Comparison of ENCODE assay signal across 20 cellular contexts in the genomic region with DNA sequence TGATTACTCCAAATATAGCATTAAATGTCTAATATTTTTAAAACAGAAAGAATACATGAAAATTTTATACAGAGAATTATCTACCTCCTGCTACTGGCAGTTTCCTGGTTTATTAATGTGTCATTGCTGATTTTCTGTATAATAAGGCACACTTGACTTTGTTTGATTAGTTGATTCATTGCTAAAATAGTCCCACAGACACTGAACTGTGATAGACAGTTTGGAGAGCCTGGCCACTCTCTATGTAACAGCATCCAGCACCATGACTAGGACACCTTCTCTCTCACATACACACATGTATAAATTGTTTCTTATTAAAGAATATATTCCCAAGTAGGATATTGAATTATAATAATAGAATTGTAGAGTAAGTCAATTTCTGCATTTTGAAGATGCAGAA.
DNase-seq lines count a peak whose midpoint lies in the region; ATAC-seq, FAIRE-seq and TF ChIP-seq lines count a peak whose summit lies in the region.
"Had no signal": no experiment of that assay in that cellular context is flagged by ENCODE, and none has a peak within 500 bp of the region (broad histone marks: within the 10 kb centered on the region; RNA-seq: fewer than 3 reads in every experiment).

No MANE protein-coding gene starts in this region.

- no peak overlapping the region for H3K27ac ChIP-seq in mammary epithelial cell (ENCODE audit: insufficient read depth, low read depth, low read length)
- no peak overlapping the region for H3K27ac ChIP-seq in breast epithelium
- H3K27ac ChIP-seq in PC-9 = 0 out of 2 replicates have a peak overlapping the region, but pooled peaks have one; percentile 2
- no peak overlapping the region for H3K27ac ChIP-seq in keratinocyte (ENCODE audit: control insufficient read depth, insufficient read depth, low read length)
- H3K27ac ChIP-seq: GM23248, HL-60 had no signal

- H3K9ac ChIP-seq in mammary epithelial cell (ENCODE audit: insufficient read depth, low read length) (no peak overlapping the region), keratinocyte (ENCODE audit: control insufficient read depth, extremely low read depth, insufficient read depth, low read length) (no peak overlapping the region)
- H3K9ac ChIP-seq: GM23248 had no signal

- intact Hi-C loops in mammary epithelial cell (cut with micrococcal nuclease) (no loop called here), breast epithelium (cut with DNase I; ENCODE audit: low total_unique reads) (no loop called here), PC-9 (cut with micrococcal nuclease; ENCODE audit: unreplicated experiment) (no loop called here)

- no peak for ATAC-seq in HG03342 (IDR thresholded peaks at IDR 0.05; ENCODE audit: unreplicated experiment)
- ATAC-seq: GM12878 had no signal

- H3K79me2 ChIP-seq in mammary epithelial cell (ENCODE audit: insufficient read depth, low read length) (no peaks in the 10 kb centered on the region), PC-9 (ENCODE audit: low read depth) (no peaks in the 10 kb centered on the region), keratinocyte (ENCODE audit: control insufficient read depth, insufficient read depth, low read length) (no peaks in the 10 kb centered on the region)

- H3K4me1 ChIP-seq in mammary epithelial cell (ENCODE audit: insufficient read depth, low read length) (no peaks in the 10 kb centered on the region), breast epithelium (no peaks in the 10 kb centered on the region), PC-9 (replicated peaks; ENCODE audit: insufficient read depth) (0 out of 2 replicates have a peak, but pooled peaks cover 7% of the 10 kb centered on the region), keratinocyte (ENCODE audit: control insufficient read depth, extremely low read depth, insufficient read depth, low read length) (peaks cover 2% of the 10 kb centered on the region)
- H3K4me1 ChIP-seq: BE2C, HAP-1 had no signal

- CTCF ChIA-PET in mammary epithelial cell (lab: Charles Lee; ENCODE audit: low non-redundant PET) = no interaction called here
- CTCF ChIA-PET in PC-9 (lab: Charles Lee) = no interaction called here
- CTCF ChIA-PET in activated CD4-positive, alpha-beta T cell treated with anti-CD3 and anti-CD28 coated beads, Interleukin-2, amount 10 ng/mL, durations not matched to agents 7 days and 5 days (lab: Charles Lee) = interaction anchor here (0.7 kb wide), 1 partner anchor 1189 kb away, joined by 3 read pairs; no protein-coding TSS in a partner anchor

- in situ Hi-C loops in mammary epithelial cell (cut with MboI; ENCODE audit: low sequenced_read_pairs in 2 of 2) = no loop called here

- H3K4me2 ChIP-seq in mammary epithelial cell (ENCODE audit: insufficient read depth, low read depth, low read length) = no peak overlapping the region
- no peak overlapping the region for H3K4me2 ChIP-seq in PC-9
- H3K4me2 ChIP-seq in keratinocyte (ENCODE audit: control insufficient read depth, extremely low read depth, insufficient read depth, low read depth, low read length) = no peak overlapping the region

- TF ChIP-seq CTCF in mammary epithelial cell (conservative IDR thresholded peaks at IDR 0.05 in 1 of 2, IDR thresholded peaks at IDR 0.05 in 1 of 2; ENCODE audit: extremely low read depth in 1 of 2, insufficient read depth in 1 of 2, low read depth in 1 of 2, low read length in 2 of 2) (no peak), breast epithelium (IDR thresholded peaks at IDR 0.05) (no peak), PC-9 (conservative IDR thresholded peaks at IDR 0.05) (no peak), keratinocyte (optimal IDR thresholded peaks at IDR 0.05 in 1 of 3, IDR thresholded peaks at IDR 0.05 in 1 of 3, conservative IDR thresholded peaks at IDR 0.05 in 1 of 3; ENCODE audit: extremely low read depth in 1 of 3, insufficient read depth in 2 of 3, low read length in 3 of 3) (no peak)

- POLR2A ChIA-PET in PC-9 (lab: Charles Lee; ENCODE audit: unreplicated experiment) = no interaction called here
- POLR2A ChIA-PET in activated CD4-positive, alpha-beta T cell treated with anti-CD3 and anti-CD28 coated beads, Interleukin-2, amount 10 ng/mL, durations not matched to agents 7 days and 5 days (lab: Charles Lee) = no interaction called here

- H3K27me3 ChIP-seq in mammary epithelial cell (ENCODE audit: insufficient read depth, low read length) (no peaks in the 10 kb centered on the region), breast epithelium (no peaks in the 10 kb centered on the region), PC-9 (ENCODE audit: insufficient read depth, low read depth) (no peaks in the 10 kb centered on the region), keratinocyte (ENCODE audit: control insufficient read depth, extremely low read depth, insufficient read depth, low read length) (no peaks in the 10 kb centered on the region)
- H3K27me3 ChIP-seq: BE2C had no signal

- no peak overlapping the region for H3K4me3 Mint-ChIP-seq in activated CD4-positive, alpha-beta T cell treated with anti-CD3 and anti-CD28 coated beads, Interleukin-2, amount 10 ng/mL, durations not matched to agents 7 days and 5 days
- H3K4me3 Mint-ChIP-seq: CD4-positive, CD25-positive, alpha-beta regulatory T cell; CD8-positive, alpha-beta memory T cell had no signal

- H3K27me3 Mint-ChIP-seq in activated CD4-positive, alpha-beta T cell treated with anti-CD3 and anti-CD28 coated beads, Interleukin-2, amount 10 ng/mL, durations not matched to agents 7 days and 5 days = peaks cover 2% of the 10 kb centered on the region
- H3K27me3 Mint-ChIP-seq: CD4-positive, CD25-positive, alpha-beta regulatory T cell had no signal

- no peak for TF ChIP-seq POLR2A in breast epithelium (IDR thresholded peaks at IDR 0.05)

- BruUV-seq in mammary epithelial cell (replicated peaks; lab: Mats Ljungman, UMichigan) = no TSS peak
- BruUV-seq in PC-9 (replicated peaks; lab: Mats Ljungman, UMichigan) = no TSS peak

- no peaks in the 10 kb centered on the region for H3K4me1 Mint-ChIP-seq in activated CD4-positive, alpha-beta T cell treated with anti-CD3 and anti-CD28 coated beads, Interleukin-2, amount 10 ng/mL, durations not matched to agents 7 days and 5 days
- H3K4me1 Mint-ChIP-seq: CD4-positive, CD25-positive, alpha-beta regulatory T cell had no signal

- H3K4me3 ChIP-seq in mammary epithelial cell (replicated peaks in 1 of 3; ENCODE audit: insufficient read depth in 1 of 3, low read depth in 2 of 3, low read length in 3 of 3) (no peak overlapping the region), breast epithelium (no peak overlapping the region), PC-9 (no peak overlapping the region), keratinocyte (ENCODE audit: control insufficient read depth in 2 of 3, extremely low read depth in 1 of 3, insufficient read depth in 2 of 3, low read depth in 1 of 3, low read length in 3 of 3) (no peak overlapping the region)
- H3K4me3 ChIP-seq: GM12878, GM23248, HAP-1 had no signal

- FAIRE-seq in keratinocyte (lab: Jason Lieb, UNC) = no peak
- FAIRE-seq: GM12878 had no signal

- no peaks in the 10 kb centered on the region for H3K9me3 Mint-ChIP-seq in activated CD4-positive, alpha-beta T cell treated with anti-CD3 and anti-CD28 coated beads, Interleukin-2, amount 10 ng/mL, durations not matched to agents 7 days and 5 days
- H3K9me3 Mint-ChIP-seq: CD8-positive, alpha-beta memory T cell had no signal

- no peaks in the 10 kb centered on the region for H3F3A ChIP-seq in PC-9 (ENCODE audit: insufficient read depth, low read depth)

- dilution Hi-C loops in mammary epithelial cell (cut with HindIII; ENCODE audit: low sequenced_read_pairs) (no loop called here), keratinocyte (cut with MboI; ENCODE audit: extremely low pct_ligation_motif_present, low sequenced_read_pairs) (no loop called here)

- H3K9me2 ChIP-seq in PC-9 (ENCODE audit: insufficient read depth) = peaks cover 11% of the 10 kb centered on the region; the same call in 1 of the 2 replicates

- no peak overlapping the region for H3K27ac Mint-ChIP-seq in activated CD4-positive, alpha-beta T cell treated with anti-CD3 and anti-CD28 coated beads, Interleukin-2, amount 10 ng/mL, durations not matched to agents 7 days and 5 days
- H3K27ac Mint-ChIP-seq: CD4-positive, CD25-positive, alpha-beta regulatory T cell; CD8-positive, alpha-beta memory T cell had no signal

- peak; percentile 17 for DNase-seq in mammary epithelial cell
- no peak for DNase-seq in breast epithelium (ENCODE audit: low spot score in 2 of 2)
- DNase-seq in PC-9 = peak in 1 of 2 experiments; percentile 70
- no peak for DNase-seq in keratinocyte (ENCODE audit: low read depth, low spot score)
- DNase-seq in activated CD4-positive, alpha-beta T cell treated with anti-CD3 and anti-CD28 coated beads, Interleukin-2, amount 10 ng/mL, durations not matched to agents 7 days and 5 days = no peak
- no peak for DNase-seq in stimulated activated naive CD4-positive, alpha-beta T cell (lab: John Stamatoyannopoulos, UW)
- DNase-seq: 8988T; BE2C; C1 segment of cervical spinal cord; CD4-positive, CD25-positive, alpha-beta regulatory T cell; CD8-positive, alpha-beta memory T cell; COR-L47; DMS 273 treated with DMSO at 0.1 percent for 48 hours; DND-41; EL; GM23248 had no signal

- no peaks in the 10 kb centered on the region for H3K36me3 Mint-ChIP-seq in activated CD4-positive, alpha-beta T cell treated with anti-CD3 and anti-CD28 coated beads, Interleukin-2, amount 10 ng/mL, durations not matched to agents 7 days and 5 days (ENCODE audit: low read depth)
- H3K36me3 Mint-ChIP-seq: CD4-positive, CD25-positive, alpha-beta regulatory T cell had no signal

- H4K20me1 ChIP-seq in mammary epithelial cell (ENCODE audit: insufficient read depth, low read length) = no peaks in the 10 kb centered on the region
- no peaks in the 10 kb centered on the region for H4K20me1 ChIP-seq in PC-9 (ENCODE audit: insufficient read depth)
- H4K20me1 ChIP-seq in keratinocyte (ENCODE audit: control insufficient read depth, extremely low read depth, insufficient read depth, low read length) = no peaks in the 10 kb centered on the region

- no peaks in the 10 kb centered on the region for H3K36me3 ChIP-seq in mammary epithelial cell (ENCODE audit: insufficient read depth, low read length)
- H3K36me3 ChIP-seq in breast epithelium = no peaks in the 10 kb centered on the region
- no peaks in the 10 kb centered on the region for H3K36me3 ChIP-seq in PC-9 (ENCODE audit: low read depth)
- H3K36me3 ChIP-seq in keratinocyte (ENCODE audit: control insufficient read depth in 2 of 2, extremely low read depth in 1 of 2, insufficient read depth in 2 of 2, low read length in 2 of 2) = no peaks in the 10 kb centered on the region
- H3K36me3 ChIP-seq: BE2C, HAP-1 had no signal

- no peak overlapping the region for H2AFZ ChIP-seq in mammary epithelial cell (ENCODE audit: low read depth, low read length)
- no peak overlapping the region for H2AFZ ChIP-seq in PC-9
- H2AFZ ChIP-seq in keratinocyte (ENCODE audit: control insufficient read depth, low read length) = peak overlapping the region; percentile 31
- H2AFZ ChIP-seq: GM23248 had no signal

- H3K9me3 ChIP-seq in mammary epithelial cell (replicated peaks; ENCODE audit: insufficient read depth, low read length) (no peaks in the 10 kb centered on the region), breast epithelium (no peaks in the 10 kb centered on the region), PC-9 (ENCODE audit: insufficient read depth, low read depth) (no peaks in the 10 kb centered on the region), keratinocyte (ENCODE audit: control insufficient read depth, low read depth, low read length) (no peaks in the 10 kb centered on the region)
- H3K9me3 ChIP-seq: BE2C, HAP-1 had no signal

- no peaks in the 10 kb centered on the region for H3K9me1 ChIP-seq in keratinocyte (ENCODE audit: control insufficient read depth, extremely low read depth, insufficient read depth, low read length)
